23 cellular contexts compared by ENCODE assay signal in genomic region chr10:49509904-49510303, GRCh38. TPM values are rescaled to one million over a fixed set of nuclear protein-coding genes. Genes with fewer than 3 reads are reported as not detected.
DNase-seq lines count a peak whose midpoint lies in the region; ATAC-seq and TF ChIP-seq lines count a peak whose summit lies in the region.
"Had no signal": no experiment of that assay in that cellular context is flagged by ENCODE, and none has a peak within 500 bp of the region (broad histone marks: within the 10 kb centered on the region; RNA-seq: fewer than 3 reads in every experiment).

No MANE protein-coding gene starts in this region.

- no peaks in the 10 kb centered on the region for H3K27me3 Mint-ChIP-seq in mesothelial cell of epicardium (ENCODE audit: low read depth)

- TF ChIP-seq CTCF in mesothelial cell of epicardium (IDR thresholded peaks at IDR 0.05; ENCODE audit: unreplicated experiment) (no peak), uterus (IDR thresholded peaks at IDR 0.05) (no peak), vagina (IDR thresholded peaks at IDR 0.05) (no peak)

- H3K27ac ChIP-seq in uterus (no peak overlapping the region), vagina (no peak overlapping the region)
- H3K27ac ChIP-seq: A549 had no signal

- H3K4me1 Mint-ChIP-seq in mesothelial cell of epicardium = peaks cover 16% of the 10 kb centered on the region

- DNase-seq in Ammon's horn (ENCODE audit: low spot score) = peak; percentile 68
- DNase-seq in G401 (ENCODE audit: low spot score) = peak; percentile 12
- no peak for DNase-seq in mesothelial cell of epicardium (ENCODE audit: low spot score in 2 of 2, unreplicated experiment in 2 of 2)
- DNase-seq in uterus = no peak
- no peak for DNase-seq in activated gamma-delta T cell treated with Interleukin-2 at 50 U/mL for 16 hours
- no peak for DNase-seq in NCI-H2029 (lab: John Stamatoyannopoulos, UW)
- no peak for DNase-seq in vagina (ENCODE audit: extremely low spot score in 2 of 2)
- DNase-seq: 8988T; ACHN; AML-193; C1 segment of cervical spinal cord; Calu3; CD4-positive, alpha-beta memory T cell; COR-L47; DMS53; DMS79 treated with DMSO at 0.1 percent for 48 hours; GDM1; HFFc6 had no signal

- H3K36me3 ChIP-seq in uterus = no peaks in the 10 kb centered on the region
- no peaks in the 10 kb centered on the region for H3K36me3 ChIP-seq in vagina
- H3K36me3 ChIP-seq: HAP-1 had no signal

- no peaks in the 10 kb centered on the region for H3K9me3 ChIP-seq in uterus
- no peaks in the 10 kb centered on the region for H3K9me3 ChIP-seq in vagina
- H3K9me3 ChIP-seq: A549, HAP-1 had no signal

- no peaks in the 10 kb centered on the region for H3K36me3 Mint-ChIP-seq in mesothelial cell of epicardium

- peak overlapping the region; percentile 41 for H3K27ac Mint-ChIP-seq in mesothelial cell of epicardium
- H3K27ac Mint-ChIP-seq: CD4-positive, alpha-beta memory T cell; GM23338; HFFc6 had no signal

- H3K4me1 ChIP-seq in uterus (no peaks in the 10 kb centered on the region), vagina (no peaks in the 10 kb centered on the region)
- H3K4me1 ChIP-seq: A549 had no signal

- H3K27me3 ChIP-seq in uterus (no peaks in the 10 kb centered on the region), vagina (no peaks in the 10 kb centered on the region)

- in situ Hi-C loops in G401 (cut with HindIII; ENCODE audit: low sequenced_read_pairs) = no loop called here

- no peaks in the 10 kb centered on the region for H3K9me3 Mint-ChIP-seq in mesothelial cell of epicardium
- H3K9me3 Mint-ChIP-seq: CD4-positive, alpha-beta memory T cell; GM23338; HFFc6 had no signal

- intact Hi-C loops in uterus (cut with DNase I; ENCODE audit: low total_unique reads) (no loop called here), vagina (cut with DNase I) (loop anchor here (5.0 to 10.0 kb wide), 2 partner anchors 103 to 525 kb away; no protein-coding TSS in a partner anchor)

- no peak overlapping the region for H3K4me3 Mint-ChIP-seq in mesothelial cell of epicardium
- H3K4me3 Mint-ChIP-seq: CD4-positive, alpha-beta memory T cell; GM23338; HFFc6 had no signal

- no peak for TF ChIP-seq POLR2A in uterus (IDR thresholded peaks at IDR 0.05)
- no peak for TF ChIP-seq POLR2A in vagina (IDR thresholded peaks at IDR 0.05)

- H3K4me3 ChIP-seq in uterus (no peak overlapping the region), vagina (no peak overlapping the region)
- H3K4me3 ChIP-seq: A549, GM12878, GM23338, HAP-1 had no signal

- peak; percentile 73 for ATAC-seq in esophagus mucosa
- ATAC-seq: A549, GM12878, GM23338 had no signal

RNA-seq across cellular contexts. Expression of gene ERCC6, which starts 29.0 kb away (rescaled TPM):
- total RNA-seq in G401 (2014; rRNA removed; shearing (Covaris generic)) = 3.6 and 13.3 TPM in 2 replicates
- 19.0 TPM for total RNA-seq in esophagus mucosa
- total RNA-seq in mesothelial cell of epicardium = 32.4 to 37.4 TPM (median 35.4 TPM) in 3 replicates
- 10 to 100 TPM in 2 of 4 donors, 1 to 10 TPM in 2; 7.9 to 25.1 (median 16.3) TPM for total RNA-seq in uterus
- 15.2 TPM for total RNA-seq in vagina

Comparison
In these comparisons a context has a peak if more than half of its experiments do, and no peak if none do; other contexts are left out.
1. DNase-seq: peak in Ammon's horn (single experiment) and G401 (single experiment); none in mesothelial cell of epicardium (0 of 2), uterus (0 of 2), activated gamma-delta T cell treated with Interleukin-2 at 50 U/mL for 16 hours (single experiment), NCI-H2029 (single experiment) and vagina (0 of 2).